14 cellular contexts compared by ENCODE assay signal in genomic region chr5:1293416-1293996, GRCh38. TPM values are rescaled to one million over a fixed set of nuclear protein-coding genes. Genes with fewer than 3 reads are reported as not detected.
DNase-seq lines count a peak whose midpoint lies in the region; ATAC-seq, FAIRE-seq and TF ChIP-seq lines count a peak whose summit lies in the region.
"Had no signal": no experiment of that assay in that cellular context is flagged by ENCODE, and none has a peak within 500 bp of the region (broad histone marks: within the 10 kb centered on the region; RNA-seq: fewer than 3 reads in every experiment).

No MANE protein-coding gene starts in this region.

- no peak overlapping the region for H3K27ac Mint-ChIP-seq in CD4-positive, alpha-beta T cell
- no peak overlapping the region for H3K27ac Mint-ChIP-seq in activated T-helper 17 cell treated with anti-CD3 and anti-CD28 coated beads, Interleukin-2, amount 50 U/mL, for 72 hours
- no peak overlapping the region for H3K27ac Mint-ChIP-seq in naive thymus-derived CD4-positive, alpha-beta T cell

- no peaks in the 10 kb centered on the region for H3K36me3 ChIP-seq in naive thymus-derived CD4-positive, alpha-beta T cell (ENCODE audit: control insufficient read depth in 2 of 3, insufficient read depth in 3 of 3, low read length in 3 of 3)
- no peaks in the 10 kb centered on the region for H3K36me3 ChIP-seq in BE2C
- H3K36me3 ChIP-seq: brain microvascular endothelial cell, left lung had no signal

- no peak overlapping the region for H3K4me3 ChIP-seq in naive thymus-derived CD4-positive, alpha-beta T cell (ENCODE audit: low read length)
- no peak overlapping the region for H3K4me3 ChIP-seq in BE2C (ENCODE audit: low read depth, low read length)
- H3K4me3 ChIP-seq: left lung, SK-N-MC had no signal

- POLR2A ChIA-PET in CD4-positive, alpha-beta T cell (lab: Charles Lee), result interaction anchor here (1.0 to 4.1 kb wide), 2 partner anchors 21 to 93 kb away, joined by 3 to 44 read pairs; no protein-coding TSS in a partner anchor
- POLR2A ChIA-PET in naive thymus-derived CD4-positive, alpha-beta T cell (lab: Charles Lee), result interaction anchor here (1.5 kb wide), 1 partner anchor 93 kb away, joined by 4 read pairs; no protein-coding TSS in a partner anchor

- CTCF ChIA-PET in CD4-positive, alpha-beta T cell (lab: Charles Lee), result no interaction called here
- CTCF ChIA-PET in naive thymus-derived CD4-positive, alpha-beta T cell (lab: Charles Lee), result interaction anchor here (0.7 kb wide), 1 partner anchor 9 kb away, joined by 3 read pairs; no protein-coding TSS in a partner anchor

- intact Hi-C loops in CD4-positive, alpha-beta T cell (cut with DNase I, micrococcal nuclease), result loop anchor here in 1 of 2 experiments (10.0 kb wide), 1 partner anchor 51 kb away; the partner anchor contains the start of gene CLPTM1L
- intact Hi-C loops in naive thymus-derived CD4-positive, alpha-beta T cell (cut with micrococcal nuclease), result no loop called here

- no peak for ATAC-seq in CD4-positive, alpha-beta T cell (ENCODE audit: poor library complexity)
- no peak for ATAC-seq in activated T-helper 17 cell treated with anti-CD3 and anti-CD28 coated beads, Interleukin-2, amount 50 U/mL, for 72 hours (replicated peaks)
- no peak for ATAC-seq in naive thymus-derived CD4-positive, alpha-beta T cell
- ATAC-seq: left lung had no signal

- no peaks in the 10 kb centered on the region for H3K9me3 ChIP-seq in CD4-positive, alpha-beta T cell (ENCODE audit: control insufficient read depth, low read length)
- H3K9me3 ChIP-seq in naive thymus-derived CD4-positive, alpha-beta T cell (ENCODE audit: control insufficient read depth in 2 of 3, low read length in 3 of 3), result no peaks in the 10 kb centered on the region
- H3K9me3 ChIP-seq in BE2C, result no peaks in the 10 kb centered on the region

- H3K36me3 Mint-ChIP-seq in CD4-positive, alpha-beta T cell (ENCODE audit: low read depth), result no peaks in the 10 kb centered on the region
- no peaks in the 10 kb centered on the region for H3K36me3 Mint-ChIP-seq in activated T-helper 17 cell treated with anti-CD3 and anti-CD28 coated beads, Interleukin-2, amount 50 U/mL, for 72 hours (ENCODE audit: low read depth)
- H3K36me3 Mint-ChIP-seq in naive thymus-derived CD4-positive, alpha-beta T cell, result peaks cover 0 to 3% (median 2%) of the 10 kb centered on the region in 5 donors

- no peak for FAIRE-seq in GM19239 (lab: Jason Lieb, UNC)
- FAIRE-seq: small intestine had no signal

- DNase-seq in CD4-positive, alpha-beta T cell, result peak in 1 of 10 experiments; percentile 30
- DNase-seq in ELR (ENCODE audit: low read depth), result peak; percentile 49
- DNase-seq in naive thymus-derived CD4-positive, alpha-beta T cell, result peak in 1 of 9 donors; percentile 18
- DNase-seq in BE2C, result no peak
- DNase-seq in SHP77 treated with DMSO at 0.1 percent for 48 hours (lab: John Stamatoyannopoulos, UW), result no peak
- no peak for DNase-seq in NCI-H69 (lab: John Stamatoyannopoulos, UW)
- DNase-seq in GM19239 (ENCODE audit: insufficient read length, low spot score), result no peak
- DNase-seq: brain microvascular endothelial cell, KG1, NCI-H2029 treated with DMSO at 0.1 percent for 48 hours, small intestine had no signal

- H3K27me3 Mint-ChIP-seq in CD4-positive, alpha-beta T cell, result no peaks in the 10 kb centered on the region
- H3K27me3 Mint-ChIP-seq in activated T-helper 17 cell treated with anti-CD3 and anti-CD28 coated beads, Interleukin-2, amount 50 U/mL, for 72 hours, result no peaks in the 10 kb centered on the region
- H3K27me3 Mint-ChIP-seq in naive thymus-derived CD4-positive, alpha-beta T cell, result peaks cover 0 to 4% (median 0%) of the 10 kb centered on the region in 5 donors

- no peak overlapping the region for H3K27ac ChIP-seq in CD4-positive, alpha-beta T cell (ENCODE audit: low read depth, low read length)
- no peak overlapping the region for H3K27ac ChIP-seq in naive thymus-derived CD4-positive, alpha-beta T cell (ENCODE audit: low read depth, low read length)
- H3K27ac ChIP-seq: brain microvascular endothelial cell, left lung, SK-N-MC had no signal

- H3K9me3 Mint-ChIP-seq in CD4-positive, alpha-beta T cell, result no peaks in the 10 kb centered on the region
- H3K9me3 Mint-ChIP-seq in activated T-helper 17 cell treated with anti-CD3 and anti-CD28 coated beads, Interleukin-2, amount 50 U/mL, for 72 hours, result no peaks in the 10 kb centered on the region
- peaks cover 0 to 2% (median 0%) of the 10 kb centered on the region in 11 donors for H3K9me3 Mint-ChIP-seq in naive thymus-derived CD4-positive, alpha-beta T cell

- no peak for TF ChIP-seq CTCF in CD4-positive, alpha-beta T cell (IDR thresholded peaks at IDR 0.05)
- no peak for TF ChIP-seq CTCF in BE2C (IDR thresholded peaks at IDR 0.05; ENCODE audit: low read depth, low read length)

- peaks cover 4% of the 10 kb centered on the region for H3K4me1 Mint-ChIP-seq in CD4-positive, alpha-beta T cell (ENCODE audit: low read depth)
- H3K4me1 Mint-ChIP-seq in activated T-helper 17 cell treated with anti-CD3 and anti-CD28 coated beads, Interleukin-2, amount 50 U/mL, for 72 hours, result no peaks in the 10 kb centered on the region
- H3K4me1 Mint-ChIP-seq in naive thymus-derived CD4-positive, alpha-beta T cell, result peaks cover 1 to 9% (median 4%) of the 10 kb centered on the region in 7 donors

- peak overlapping the region; percentile 48 for H3K4me3 Mint-ChIP-seq in CD4-positive, alpha-beta T cell
- peak overlapping the region; percentile 49 for H3K4me3 Mint-ChIP-seq in activated T-helper 17 cell treated with anti-CD3 and anti-CD28 coated beads, Interleukin-2, amount 50 U/mL, for 72 hours
- peak overlapping the region in 8 of 10 donors; percentile 33 to 72 (median 56) for H3K4me3 Mint-ChIP-seq in naive thymus-derived CD4-positive, alpha-beta T cell

- H3K27me3 ChIP-seq in CD4-positive, alpha-beta T cell (ENCODE audit: control insufficient read depth, insufficient read depth, low read length), result no peaks in the 10 kb centered on the region
- H3K27me3 ChIP-seq in naive thymus-derived CD4-positive, alpha-beta T cell (ENCODE audit: control insufficient read depth in 2 of 2, insufficient read depth in 2 of 2, low read length in 2 of 2), result no peaks in the 10 kb centered on the region
- no peaks in the 10 kb centered on the region for H3K27me3 ChIP-seq in BE2C

- peaks cover 0 to 11% of the 10 kb centered on the region in 2 donors for H3K4me1 ChIP-seq in naive thymus-derived CD4-positive, alpha-beta T cell (ENCODE audit: control insufficient read depth in 2 of 2, insufficient read depth in 2 of 2, low read length in 2 of 2)
- no peaks in the 10 kb centered on the region for H3K4me1 ChIP-seq in BE2C

RNA-seq across cellular contexts. Expression of gene TERT, which starts 1.4 kb away (rescaled TPM):
- under 1 TPM; 0.55 to 0.84 TPM for total RNA-seq in CD4-positive, alpha-beta T cell
- 1 to 10 TPM; 4.6 to 9.1 TPM for total RNA-seq in activated T-helper 17 cell treated with anti-CD3 and anti-CD28 coated beads, Interleukin-2, amount 50 U/mL, for 72 hours
- 1 to 10 TPM in 3 of 5 experiments, under 1 TPM in 2; 0.13 to 3.3 (median 1.8) TPM for total RNA-seq in naive thymus-derived CD4-positive, alpha-beta T cell
- under 1 TPM in 1 of 2 donors, not detected in 1; 0.23 TPM for polyA plus RNA-seq in naive thymus-derived CD4-positive, alpha-beta T cell
- polyA plus RNA-seq in BE2C (2012; ENCODE audit: insufficient read depth, insufficient read length, low read depth), result not detected

RNA-seq across cellular contexts. Expression of gene CLPTM1L, which starts 51.4 kb away (rescaled TPM):
- total RNA-seq in CD4-positive, alpha-beta T cell, result 10 to 100 TPM; 47.2 to 47.4 TPM
- total RNA-seq in activated T-helper 17 cell treated with anti-CD3 and anti-CD28 coated beads, Interleukin-2, amount 50 U/mL, for 72 hours, result 100 to 1,000 TPM in 1 of 2 donors, 10 to 100 TPM in 1; 42.3 to 118 TPM
- total RNA-seq in naive thymus-derived CD4-positive, alpha-beta T cell, result 100 to 1,000 TPM in 1 of 5 experiments, 10 to 100 TPM in 4; 64.9 to 104 (median 71.9) TPM
- polyA plus RNA-seq in naive thymus-derived CD4-positive, alpha-beta T cell, result 10 to 100 TPM; 27.7 to 49.3 TPM
- polyA plus RNA-seq in BE2C (2012; ENCODE audit: insufficient read depth, insufficient read length, low read depth), result 240 TPM
